ENCODE assay signal across 20 cellular contexts in the genomic region with DNA sequence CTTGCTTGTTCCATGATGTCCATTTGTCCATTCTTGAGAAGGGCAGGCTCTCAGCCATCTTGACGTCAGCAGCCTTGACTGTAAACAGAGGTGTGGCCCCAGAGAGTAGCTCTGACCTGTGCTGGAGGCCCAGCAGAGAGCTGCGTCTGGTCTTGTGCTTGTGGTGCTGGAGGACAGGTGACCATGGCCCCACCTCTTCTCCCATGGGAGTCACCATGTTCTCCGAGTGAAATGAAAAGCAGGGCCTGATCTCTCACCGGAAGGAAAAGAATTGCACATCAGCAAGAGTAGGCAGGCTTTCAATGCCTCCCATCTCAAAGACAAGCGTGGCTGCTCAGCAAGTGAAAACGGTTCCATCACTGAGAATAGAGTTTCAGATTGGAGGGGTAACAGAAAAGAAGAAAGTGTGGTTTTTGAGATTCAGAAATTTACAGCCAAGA. TPM values are rescaled to one million over a fixed set of nuclear protein-coding genes. Genes with fewer than 3 reads are reported as not detected.
DNase-seq lines count a peak whose midpoint lies in the region; ATAC-seq and TF ChIP-seq lines count a peak whose summit lies in the region.
"Had no signal": no experiment of that assay in that cellular context is flagged by ENCODE, and none has a peak within 500 bp of the region (broad histone marks: within the 10 kb centered on the region; RNA-seq: fewer than 3 reads in every experiment).

No MANE protein-coding gene starts in this region.

- no peaks in the 10 kb centered on the region for H3K36me3 ChIP-seq in colonic mucosa
- H3K36me3 ChIP-seq: brain microvascular endothelial cell, right lobe of liver had no signal

- ATAC-seq in HG02798 (IDR thresholded peaks at IDR 0.05; ENCODE audit: poor library complexity, unreplicated experiment) (peak; percentile 68), GM19467 (IDR thresholded peaks at IDR 0.05; ENCODE audit: unreplicated experiment) (no peak)
- no peak for ATAC-seq in stimulated activated naive CD8-positive, alpha-beta T cell treated with anti-CD3 and anti-CD28 coated beads, Interleukin-15, amount 100 ng/mL, for 72 hours
- ATAC-seq: K562, right lobe of liver had no signal

- no peak for TF ChIP-seq CTCF in Calu3 (IDR thresholded peaks at IDR 0.05; ENCODE audit: unreplicated experiment)
- no peak for TF ChIP-seq CTCF in colonic mucosa (IDR thresholded peaks at IDR 0.05)
- no peak for TF ChIP-seq CTCF in chondrocyte (IDR thresholded peaks at IDR 0.05)

- no peaks in the 10 kb centered on the region for H3K27me3 ChIP-seq in colonic mucosa
- H3K27me3 ChIP-seq: brain microvascular endothelial cell, heart left ventricle, right lobe of liver had no signal

- no peaks in the 10 kb centered on the region for H3K4me1 ChIP-seq in colonic mucosa
- H3K4me1 ChIP-seq: right lobe of liver had no signal

- H3K27ac ChIP-seq in colonic mucosa, result peak overlapping the region; percentile 7
- H3K27ac ChIP-seq: brain microvascular endothelial cell, heart left ventricle, right lobe of liver had no signal

- H3K36me3 Mint-ChIP-seq in Calu3 (ENCODE audit: insufficient read depth, unreplicated experiment), result peaks cover 3% of the 10 kb centered on the region
- H3K36me3 Mint-ChIP-seq in chondrocyte (ENCODE audit: low read depth), result no peaks in the 10 kb centered on the region
- H3K36me3 Mint-ChIP-seq: activated naive CD8-positive, alpha-beta T cell treated with anti-CD3 and anti-CD28 coated beads for 36 hours had no signal

- no peak overlapping the region for H3K4me3 ChIP-seq in colonic mucosa
- H3K4me3 ChIP-seq: heart left ventricle, K562, right lobe of liver had no signal

- H3K27me3 Mint-ChIP-seq in Calu3 (ENCODE audit: unreplicated experiment) (no peaks in the 10 kb centered on the region), chondrocyte (ENCODE audit: low read depth) (no peaks in the 10 kb centered on the region)
- H3K27me3 Mint-ChIP-seq in stimulated activated naive CD8-positive, alpha-beta T cell treated with anti-CD3 and anti-CD28 coated beads, Interleukin-15, amount 100 ng/mL, for 72 hours, result peaks cover 8% of the 10 kb centered on the region

- CTCF ChIA-PET in Calu3 (lab: Charles Lee), result no interaction called here

- H3K4me1 Mint-ChIP-seq in Calu3 (ENCODE audit: low read depth, unreplicated experiment) (peaks cover 59% of the 10 kb centered on the region), chondrocyte (ENCODE audit: low read depth) (no peaks in the 10 kb centered on the region)
- no peaks in the 10 kb centered on the region for H3K4me1 Mint-ChIP-seq in stimulated activated naive CD8-positive, alpha-beta T cell treated with anti-CD3 and anti-CD28 coated beads, Interleukin-15, amount 100 ng/mL, for 72 hours
- H3K4me1 Mint-ChIP-seq: activated naive CD8-positive, alpha-beta T cell treated with anti-CD3 and anti-CD28 coated beads for 36 hours had no signal

- no peaks in the 10 kb centered on the region for H3K9me3 Mint-ChIP-seq in Calu3 (ENCODE audit: low read depth, unreplicated experiment)
- H3K9me3 Mint-ChIP-seq in chondrocyte (ENCODE audit: low read depth), result no peaks in the 10 kb centered on the region
- peaks cover 5 to 6% of the 10 kb centered on the region in 2 donors for H3K9me3 Mint-ChIP-seq in stimulated activated naive CD8-positive, alpha-beta T cell treated with anti-CD3 and anti-CD28 coated beads, Interleukin-15, amount 100 ng/mL, for 72 hours
- H3K9me3 Mint-ChIP-seq: H9 had no signal

- no TSS peak for BruUV-seq in Calu3 (replicated peaks; lab: Mats Ljungman, UMichigan)

- no peak overlapping the region for H3K9ac ChIP-seq in colonic mucosa (ENCODE audit: low read depth in 2 of 2, low read length in 2 of 2)
- H3K9ac ChIP-seq: SK-N-SH had no signal

- H3K27ac Mint-ChIP-seq in Calu3 (ENCODE audit: unreplicated experiment) (peak overlapping the region; percentile 36), chondrocyte (ENCODE audit: unreplicated experiment) (no peak overlapping the region)
- no peak overlapping the region for H3K27ac Mint-ChIP-seq in stimulated activated naive CD8-positive, alpha-beta T cell treated with anti-CD3 and anti-CD28 coated beads, Interleukin-15, amount 100 ng/mL, for 72 hours
- H3K27ac Mint-ChIP-seq: activated naive CD8-positive, alpha-beta T cell treated with anti-CD3 and anti-CD28 coated beads for 36 hours had no signal

- H3K4me3 Mint-ChIP-seq in Calu3 (ENCODE audit: low read depth, unreplicated experiment) (no peak overlapping the region), chondrocyte (ENCODE audit: unreplicated experiment) (no peak overlapping the region)
- no peak overlapping the region for H3K4me3 Mint-ChIP-seq in stimulated activated naive CD8-positive, alpha-beta T cell treated with anti-CD3 and anti-CD28 coated beads, Interleukin-15, amount 100 ng/mL, for 72 hours
- H3K4me3 Mint-ChIP-seq: activated naive CD8-positive, alpha-beta T cell treated with anti-CD3 and anti-CD28 coated beads for 36 hours; H9 had no signal

- intact Hi-C loops in Calu3 (cut with micrococcal nuclease; ENCODE audit: unreplicated experiment), result loop anchor here (10.0 kb wide), 1 partner anchor 80 kb away; no protein-coding TSS in a partner anchor
- intact Hi-C loops in colonic mucosa (cut with DNase I), result no loop called here

- H3K9me3 ChIP-seq in colonic mucosa, result no peaks in the 10 kb centered on the region
- H3K9me3 ChIP-seq: heart left ventricle, right lobe of liver, SK-N-SH had no signal

- DNase-seq in Calu3 (peak; percentile 32), NCI-H2196 (lab: John Stamatoyannopoulos, UW; ENCODE audit: unreplicated experiment) (peak; percentile 28), colonic mucosa (peak; percentile 63), chondrocyte (ENCODE audit: low spot score) (no peak), HPDE6-E6E7 (ENCODE audit: extremely low spot score) (no peak)
- no peak for DNase-seq in stimulated activated naive CD8-positive, alpha-beta T cell treated with anti-CD3 and anti-CD28 coated beads, Interleukin-15, amount 100 ng/mL, for 72 hours
- DNase-seq: activated CD4-positive, alpha-beta T cell treated with anti-CD3 and anti-CD28 coated beads, Interleukin-2, amount 50 U/mL, for 4 hours; activated naive CD8-positive, alpha-beta T cell treated with anti-CD3 and anti-CD28 coated beads for 36 hours; brain microvascular endothelial cell; H9; islet precursor cell; midbrain; NCI-H1048; right lobe of liver; SK-N-SH had no signal

RNA-seq across cellular contexts. Expression of gene PARM1, which starts 11.5 kb away (rescaled TPM):
- total RNA-seq in Calu3 (2022) (4.4 and 6.5 TPM in 2 replicates), colonic mucosa (100 to 1,000 TPM; 165 to 280 TPM), chondrocyte (0.90 to 1.4 TPM (median 1.0 TPM) in 3 replicates)
- total RNA-seq: dermis microvascular lymphatic vessel endothelial cell had no signal

Comparison
In these comparisons a context has a peak if more than half of its experiments do, and no peak if none do; other contexts are left out.
1. DNase-seq: peak in Calu3 (single experiment), NCI-H2196 (single experiment) and colonic mucosa (single experiment); none in chondrocyte (single experiment), HPDE6-E6E7 (single experiment) and stimulated activated naive CD8-positive, alpha-beta T cell treated with anti-CD3 and anti-CD28 coated beads, Interleukin-15, amount 100 ng/mL, for 72 hours (0 of 2).
2. RNA of gene PARM1, which starts 11.5 kb away (total RNA-seq): 165 to 280 TPM in colonic mucosa; 4.4 to 6.5 TPM in Calu3 and 0.90 to 1.4 TPM in chondrocyte; every median in the first group is over 10 times any median in the second.